ENCODE assay signal across 1 cellular context in genomic region chr3:156492801-156493261, GRCh38.
TF ChIP-seq lines count a peak whose summit lies in the region.

No MANE protein-coding gene starts in this region.

TF ChIP-seq in IMR-90, 13 proteins besides CTCF, POLR2A, EP300 and RAD21:
- TF ChIP-seq ELK1 (IDR thresholded peaks at IDR 0.05; ENCODE audit: borderline replicate concordance, low read depth, low read length) (no peak), BHLHE40 (IDR thresholded peaks at IDR 0.05; ENCODE audit: low read depth, low read length) (no peak), FOS (IDR thresholded peaks at IDR 0.05; ENCODE audit: low read depth, low read length) (no peak), MAZ (IDR thresholded peaks at IDR 0.05; ENCODE audit: borderline replicate concordance, low read depth, low read length) (no peak), NFE2L2 (IDR thresholded peaks at IDR 0.05; ENCODE audit: low read depth, low read length) (no peak), CHD1 (IDR thresholded peaks at IDR 0.05; ENCODE audit: low read depth, low read length) (no peak), SMC3 (IDR thresholded peaks at IDR 0.05; ENCODE audit: low read depth, low read length) (no peak), MXI1 (IDR thresholded peaks at IDR 0.05; ENCODE audit: borderline replicate concordance, low read depth, low read length) (no peak), RCOR1 (IDR thresholded peaks at IDR 0.05; ENCODE audit: insufficient replicate concordance, low read length) (no peak), CEBPB (IDR thresholded peaks at IDR 0.05; ENCODE audit: low read depth, low read length) (no peak), RFX5 (IDR thresholded peaks at IDR 0.05; ENCODE audit: low read depth, low read length) (no peak)
